20 cellular contexts compared by ENCODE assay signal in the genomic region with DNA sequence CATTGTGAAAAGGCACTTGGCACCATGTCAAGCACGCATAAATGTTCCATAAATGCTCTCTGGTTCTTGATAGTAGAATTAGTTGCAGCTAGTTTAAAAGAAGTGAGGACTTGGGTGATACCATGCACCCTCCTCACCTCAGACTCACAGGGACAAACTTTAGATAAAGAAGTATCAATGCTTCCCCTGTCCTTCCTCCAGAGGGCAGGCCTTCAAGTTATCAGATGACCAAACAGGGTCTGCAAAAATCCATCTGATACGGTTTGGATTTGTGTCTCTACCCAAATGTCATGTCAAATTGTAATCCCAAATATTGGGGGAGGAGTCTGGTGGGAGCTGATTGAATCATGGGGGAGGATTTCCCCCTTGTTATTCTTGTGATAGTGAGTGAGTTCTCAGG. TPM values are rescaled to one million over a fixed set of nuclear protein-coding genes. Genes with fewer than 3 reads are reported as not detected.
DNase-seq lines count a peak whose midpoint lies in the region; ATAC-seq and TF ChIP-seq lines count a peak whose summit lies in the region.
"Had no signal": no experiment of that assay in that cellular context is flagged by ENCODE, and none has a peak within 500 bp of the region (broad histone marks: within the 10 kb centered on the region; RNA-seq: fewer than 3 reads in every experiment).

No MANE protein-coding gene starts in this region.

- H3K9me3 ChIP-seq in OCI-LY7 (ENCODE audit: low read length): no peaks in the 10 kb centered on the region
- H3K9me3 ChIP-seq in upper lobe of right lung: no peaks in the 10 kb centered on the region
- H3K9me3 ChIP-seq: HAP-1 had no signal

- POLR2A ChIA-PET in OCI-LY7 (lab: Charles Lee): no interaction called here
- POLR2A ChIA-PET in RWPE1 (lab: Yijun Ruan, JAX; ENCODE audit: low non-redundant PET): no interaction called here

- H3K27me3 ChIP-seq in GM23338 (ENCODE audit: insufficient read depth): no peaks in the 10 kb centered on the region
- H3K27me3 ChIP-seq in upper lobe of right lung: no peaks in the 10 kb centered on the region

- no peak overlapping the region for H3K27ac Mint-ChIP-seq in GM23338
- H3K27ac Mint-ChIP-seq: CD4-positive, alpha-beta memory T cell had no signal

- no peaks in the 10 kb centered on the region for H3K36me3 Mint-ChIP-seq in GM23338 (ENCODE audit: low read depth)
- H3K36me3 Mint-ChIP-seq: CD4-positive, alpha-beta memory T cell had no signal

- H3K9me3 Mint-ChIP-seq in GM23338: peaks cover 6% of the 10 kb centered on the region; the same call in 1 of the 3 replicates

- H3K4me1 ChIP-seq in GM23338 (ENCODE audit: insufficient read depth) (no peaks in the 10 kb centered on the region), OCI-LY7 (ENCODE audit: insufficient read depth, low read length, poor library complexity, severe bottlenecking) (no peaks in the 10 kb centered on the region), upper lobe of right lung (no peaks in the 10 kb centered on the region)
- H3K4me1 ChIP-seq: HAP-1 had no signal

- H3K4me2 ChIP-seq in GM23338 (no peak overlapping the region), OCI-LY7 (ENCODE audit: low read length) (no peak overlapping the region)
- H3K4me2 ChIP-seq: KMS-11 had no signal

- H3K36me3 ChIP-seq in GM23338 (ENCODE audit: insufficient read depth): no peaks in the 10 kb centered on the region
- H3K36me3 ChIP-seq in OCI-LY7 (ENCODE audit: insufficient read depth, low read length): no peaks in the 10 kb centered on the region
- H3K36me3 ChIP-seq in upper lobe of right lung: no peaks in the 10 kb centered on the region
- H3K36me3 ChIP-seq: HAP-1 had no signal

- no peak overlapping the region for H3K4me3 Mint-ChIP-seq in GM23338
- H3K4me3 Mint-ChIP-seq: CD4-positive, alpha-beta memory T cell had no signal

- peak; percentile 53 to 58 for TF ChIP-seq CTCF in GM23338 (conservative IDR thresholded peaks at IDR 0.05; ENCODE audit: low read depth in 2 of 2)
- TF ChIP-seq CTCF in OCI-LY7 (conservative IDR thresholded peaks at IDR 0.05; ENCODE audit: low read length): 0 out of 2 replicates have a peak, but pooled peaks have one; percentile 23
- TF ChIP-seq CTCF in upper lobe of right lung (IDR thresholded peaks at IDR 0.05): no peak
- no peak for TF ChIP-seq CTCF in RWPE1 (conservative IDR thresholded peaks at IDR 0.05; ENCODE audit: low read depth)

- CTCF ChIA-PET in OCI-LY7 (lab: Charles Lee; ENCODE audit: unreplicated experiment): no interaction called here
- CTCF ChIA-PET in RWPE1 (lab: Yijun Ruan, JAX): no interaction called here

- H2AFZ ChIP-seq in GM23338 (no peak overlapping the region), OCI-LY7 (ENCODE audit: low read length) (no peak overlapping the region)
- H2AFZ ChIP-seq: GM23248 had no signal

- intact Hi-C loops in OCI-LY7 (cut with micrococcal nuclease; ENCODE audit: unreplicated experiment): no loop called here
- intact Hi-C loops in upper lobe of right lung (cut with DNase I): no loop called here

- no peak for DNase-seq in GM23338 (ENCODE audit: low spot score)
- DNase-seq in OCI-LY7 (ENCODE audit: low spot score): no peak
- DNase-seq in ecto neural progenitor cell (ENCODE audit: low spot score): peak; percentile 3
- peak; percentile 0 for DNase-seq in retina
- DNase-seq in upper lobe of right lung: no peak
- no peak for DNase-seq in RWPE1 (ENCODE audit: low spot score)
- DNase-seq in SHP77 (lab: John Stamatoyannopoulos, UW): no peak
- DNase-seq: ACHN; CD4-positive, alpha-beta memory T cell; DMS153; DMS79; GDM1; GM23248 had no signal

- H3K27me3 Mint-ChIP-seq in GM23338 (ENCODE audit: insufficient read depth, low read depth, poor library complexity): peaks cover 2% of the 10 kb centered on the region
- H3K27me3 Mint-ChIP-seq: CD4-positive, alpha-beta memory T cell had no signal

- ATAC-seq in GM23338 (peak; percentile 47; the same call in 2 of the 3 replicates), HG02759 (IDR thresholded peaks at IDR 0.05; ENCODE audit: unreplicated experiment) (no peak), upper lobe of right lung (no peak)

- H3K9me2 ChIP-seq in GM23338 (ENCODE audit: insufficient read depth): peaks cover 14% of the 10 kb centered on the region; the same call in 1 of the 2 replicates
- no peaks in the 10 kb centered on the region for H3K9me2 ChIP-seq in OCI-LY7 (ENCODE audit: insufficient read depth, low read length)

- H4K20me1 ChIP-seq in GM23338 (replicated peaks; ENCODE audit: insufficient read depth) (no peaks in the 10 kb centered on the region), OCI-LY7 (ENCODE audit: insufficient read depth, low read length) (no peaks in the 10 kb centered on the region)

- no peaks in the 10 kb centered on the region for H3F3A ChIP-seq in GM23338 (replicated peaks; ENCODE audit: low read depth)

- no peak overlapping the region for H3K27ac ChIP-seq in GM23338 (ENCODE audit: low read depth)
- no peak overlapping the region for H3K27ac ChIP-seq in OCI-LY7 (ENCODE audit: low read depth, low read length, poor library complexity, severe bottlenecking)
- no peak overlapping the region for H3K27ac ChIP-seq in upper lobe of right lung
- no peak overlapping the region for H3K27ac ChIP-seq in RWPE1
- H3K27ac ChIP-seq: C4-2B, GM23248, HL-60, KMS-11 had no signal

- no peaks in the 10 kb centered on the region; the same call in 2 of the 3 replicates for H3K4me1 Mint-ChIP-seq in GM23338
- H3K4me1 Mint-ChIP-seq: CD4-positive, alpha-beta memory T cell had no signal

- no TSS peak for BruUV-seq in OCI-LY7 (replicated peaks; lab: Mats Ljungman, UMichigan)

- H3K4me3 ChIP-seq in GM23338: no peak overlapping the region
- no peak overlapping the region for H3K4me3 ChIP-seq in OCI-LY7 (ENCODE audit: low read depth, low read length, poor library complexity, severe bottlenecking)
- H3K4me3 ChIP-seq in upper lobe of right lung: no peak overlapping the region
- H3K4me3 ChIP-seq: GM23248, HAP-1 had no signal

- H3K79me2 ChIP-seq in GM23338 (replicated peaks; ENCODE audit: insufficient read depth) (no peaks in the 10 kb centered on the region), OCI-LY7 (ENCODE audit: insufficient read depth, low read depth, low read length) (no peaks in the 10 kb centered on the region)

TF ChIP-seq in GM23338, 12 proteins besides CTCF, POLR2A, EP300 and RAD21:
- TF ChIP-seq ZNF331 (CRISPR knock-in tag; IDR thresholded peaks at IDR 0.05; ENCODE audit: low read depth): no peak
- TF ChIP-seq, protein P1, sequence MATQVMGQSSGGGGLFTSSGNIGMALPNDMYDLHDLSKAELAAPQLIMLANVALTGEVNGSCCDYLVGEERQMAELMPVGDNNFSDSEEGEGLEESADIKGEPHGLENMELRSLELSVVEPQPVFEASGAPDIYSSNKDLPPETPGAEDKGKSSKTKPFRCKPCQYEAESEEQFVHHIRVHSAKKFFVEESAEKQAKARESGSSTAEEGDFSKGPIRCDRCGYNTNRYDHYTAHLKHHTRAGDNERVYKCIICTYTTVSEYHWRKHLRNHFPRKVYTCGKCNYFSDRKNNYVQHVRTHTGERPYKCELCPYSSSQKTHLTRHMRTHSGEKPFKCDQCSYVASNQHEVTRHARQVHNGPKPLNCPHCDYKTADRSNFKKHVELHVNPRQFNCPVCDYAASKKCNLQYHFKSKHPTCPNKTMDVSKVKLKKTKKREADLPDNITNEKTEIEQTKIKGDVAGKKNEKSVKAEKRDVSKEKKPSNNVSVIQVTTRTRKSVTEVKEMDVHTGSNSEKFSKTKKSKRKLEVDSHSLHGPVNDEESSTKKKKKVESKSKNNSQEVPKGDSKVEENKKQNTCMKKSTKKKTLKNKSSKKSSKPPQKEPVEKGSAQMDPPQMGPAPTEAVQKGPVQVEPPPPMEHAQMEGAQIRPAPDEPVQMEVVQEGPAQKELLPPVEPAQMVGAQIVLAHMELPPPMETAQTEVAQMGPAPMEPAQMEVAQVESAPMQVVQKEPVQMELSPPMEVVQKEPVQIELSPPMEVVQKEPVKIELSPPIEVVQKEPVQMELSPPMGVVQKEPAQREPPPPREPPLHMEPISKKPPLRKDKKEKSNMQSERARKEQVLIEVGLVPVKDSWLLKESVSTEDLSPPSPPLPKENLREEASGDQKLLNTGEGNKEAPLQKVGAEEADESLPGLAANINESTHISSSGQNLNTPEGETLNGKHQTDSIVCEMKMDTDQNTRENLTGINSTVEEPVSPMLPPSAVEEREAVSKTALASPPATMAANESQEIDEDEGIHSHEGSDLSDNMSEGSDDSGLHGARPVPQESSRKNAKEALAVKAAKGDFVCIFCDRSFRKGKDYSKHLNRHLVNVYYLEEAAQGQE (IDR thresholded peaks at IDR 0.05; ENCODE audit: unreplicated experiment): peak; percentile 23
TF ChIP-seq in GM23338: peak in this region for 1.

RNA-seq across cellular contexts. Expression of a gene that starts 54.1 kb away (rescaled TPM):
- 0.69 and 1.2 TPM in 2 replicates for total RNA-seq in GM23338 (2014; rRNA removed; shearing (Covaris generic))
- polyA plus RNA-seq in GM23338 (2016; fragmentation: Nextera tagmentation; extraction: Ambion mirVana): 0.56 and 0.87 TPM in 2 replicates
- not detected in 2 replicates for total RNA-seq in OCI-LY7 (2014; rRNA removed; shearing (Covaris generic))
- total RNA-seq in OCI-LY7 (2022) (not detected in 2 replicates), upper lobe of right lung (not detected)
- total RNA-seq: CD4-positive, alpha-beta memory T cell; Daoy; GM23248 had no signal
- polyA plus RNA-seq: BJ; CD4-positive, alpha-beta memory T cell; GM23248 had no signal

Comparison
In these comparisons a context has a peak if more than half of its experiments do, and no peak if none do; other contexts are left out.
1. DNase-seq: peak in ecto neural progenitor cell (single experiment) and retina (single experiment); none in GM23338 (single experiment), OCI-LY7 (single experiment), upper lobe of right lung (single experiment), RWPE1 (single experiment) and SHP77 (0 of 2).
2. CTCF ChIP-seq: peak in GM23338 (2 of 2) and OCI-LY7 (single experiment); none in upper lobe of right lung (single experiment) and RWPE1 (single experiment).